In the genomic region with DNA sequence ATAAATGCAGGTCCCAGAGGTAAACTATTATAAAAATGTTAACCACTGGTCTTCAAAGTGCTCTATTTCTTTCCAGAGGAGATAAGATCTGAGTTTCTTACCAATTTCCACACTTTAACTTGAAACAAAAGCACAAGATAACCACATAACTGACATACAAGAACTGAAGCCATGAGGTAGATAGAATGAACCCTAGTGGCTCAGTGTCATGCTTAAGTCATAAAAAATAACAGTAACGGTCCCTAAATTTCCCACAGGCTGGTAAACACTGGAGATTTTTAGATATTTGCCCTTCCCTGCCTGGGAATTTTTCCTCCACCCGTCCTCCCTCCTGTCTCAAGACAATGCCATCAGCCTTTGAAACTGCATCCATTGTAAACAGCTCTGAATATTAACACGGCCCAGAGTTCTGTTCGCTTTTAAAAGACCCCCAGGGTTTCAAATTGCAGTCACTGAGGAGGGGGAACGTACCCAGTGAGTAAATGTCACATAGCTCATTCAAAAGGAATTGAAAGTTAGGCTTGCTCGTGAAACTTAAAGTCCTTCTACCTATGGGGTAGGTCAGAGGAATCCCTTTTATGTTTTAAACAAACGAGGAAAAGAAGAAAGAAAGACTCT, we compare ENCODE assay signal across 1 cellular context.
TF ChIP-seq lines count a peak whose summit lies in the region.

No MANE protein-coding gene starts in this region.

TF ChIP-seq in HEK293, 187 proteins besides CTCF, POLR2A, EP300 and RAD21 (continued from another document):
- no peak for TF ChIP-seq PBX3 (CRISPR knock-in tag; IDR thresholded peaks at IDR 0.05)
- no peak for TF ChIP-seq ZNF776 (tag by site-specific recombination; IDR thresholded peaks at IDR 0.05; ENCODE audit: borderline replicate concordance)
- peak; percentile 64; the same call in 1 of the 2 replicates for TF ChIP-seq ZBTB48 (tag by site-specific recombination; IDR thresholded peaks at IDR 0.05)
- no peak for TF ChIP-seq ZNF610 (tag by site-specific recombination; IDR thresholded peaks at IDR 0.05; ENCODE audit: borderline replicate concordance)
- no peak for TF ChIP-seq ZNF626 (tag by site-specific recombination; IDR thresholded peaks at IDR 0.05)
- no peak for TF ChIP-seq ZNF416 (tag by site-specific recombination; IDR thresholded peaks at IDR 0.05)
- TF ChIP-seq ZBTB26 (tag by site-specific recombination; optimal IDR thresholded peaks at IDR 0.05): no peak
- TF ChIP-seq, protein P1, sequence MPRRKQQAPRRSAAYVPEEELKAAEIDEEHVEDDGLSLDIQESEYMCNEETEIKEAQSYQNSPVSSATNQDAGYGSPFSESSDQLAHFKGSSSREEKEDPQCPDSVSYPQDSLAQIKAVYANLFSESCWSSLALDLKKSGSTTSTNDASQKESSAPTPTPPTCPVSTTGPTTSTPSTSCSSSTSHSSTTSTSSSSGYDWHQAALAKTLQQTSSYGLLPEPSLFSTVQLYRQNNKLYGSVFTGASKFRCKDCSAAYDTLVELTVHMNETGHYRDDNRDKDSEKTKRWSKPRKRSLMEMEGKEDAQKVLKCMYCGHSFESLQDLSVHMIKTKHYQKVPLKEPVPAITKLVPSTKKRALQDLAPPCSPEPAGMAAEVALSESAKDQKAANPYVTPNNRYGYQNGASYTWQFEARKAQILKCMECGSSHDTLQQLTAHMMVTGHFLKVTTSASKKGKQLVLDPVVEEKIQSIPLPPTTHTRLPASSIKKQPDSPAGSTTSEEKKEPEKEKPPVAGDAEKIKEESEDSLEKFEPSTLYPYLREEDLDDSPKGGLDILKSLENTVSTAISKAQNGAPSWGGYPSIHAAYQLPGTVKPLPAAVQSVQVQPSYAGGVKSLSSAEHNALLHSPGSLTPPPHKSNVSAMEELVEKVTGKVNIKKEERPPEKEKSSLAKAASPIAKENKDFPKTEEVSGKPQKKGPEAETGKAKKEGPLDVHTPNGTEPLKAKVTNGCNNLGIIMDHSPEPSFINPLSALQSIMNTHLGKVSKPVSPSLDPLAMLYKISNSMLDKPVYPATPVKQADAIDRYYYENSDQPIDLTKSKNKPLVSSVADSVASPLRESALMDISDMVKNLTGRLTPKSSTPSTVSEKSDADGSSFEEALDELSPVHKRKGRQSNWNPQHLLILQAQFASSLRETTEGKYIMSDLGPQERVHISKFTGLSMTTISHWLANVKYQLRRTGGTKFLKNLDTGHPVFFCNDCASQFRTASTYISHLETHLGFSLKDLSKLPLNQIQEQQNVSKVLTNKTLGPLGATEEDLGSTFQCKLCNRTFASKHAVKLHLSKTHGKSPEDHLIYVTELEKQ (tag by site-specific recombination; IDR thresholded peaks at IDR 0.05; ENCODE audit: borderline replicate concordance): no peak
- no peak for TF ChIP-seq ZFP3 (tag by site-specific recombination; IDR thresholded peaks at IDR 0.05; ENCODE audit: low read depth)
- TF ChIP-seq ZNF768 (tag by site-specific recombination; IDR thresholded peaks at IDR 0.05): no peak
- TF ChIP-seq, protein P2, sequence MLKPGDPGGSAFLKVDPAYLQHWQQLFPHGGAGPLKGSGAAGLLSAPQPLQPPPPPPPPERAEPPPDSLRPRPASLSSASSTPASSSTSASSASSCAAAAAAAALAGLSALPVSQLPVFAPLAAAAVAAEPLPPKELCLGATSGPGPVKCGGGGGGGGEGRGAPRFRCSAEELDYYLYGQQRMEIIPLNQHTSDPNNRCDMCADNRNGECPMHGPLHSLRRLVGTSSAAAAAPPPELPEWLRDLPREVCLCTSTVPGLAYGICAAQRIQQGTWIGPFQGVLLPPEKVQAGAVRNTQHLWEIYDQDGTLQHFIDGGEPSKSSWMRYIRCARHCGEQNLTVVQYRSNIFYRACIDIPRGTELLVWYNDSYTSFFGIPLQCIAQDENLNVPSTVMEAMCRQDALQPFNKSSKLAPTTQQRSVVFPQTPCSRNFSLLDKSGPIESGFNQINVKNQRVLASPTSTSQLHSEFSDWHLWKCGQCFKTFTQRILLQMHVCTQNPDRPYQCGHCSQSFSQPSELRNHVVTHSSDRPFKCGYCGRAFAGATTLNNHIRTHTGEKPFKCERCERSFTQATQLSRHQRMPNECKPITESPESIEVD (tag by site-specific recombination; IDR thresholded peaks at IDR 0.05): peak; percentile 76
- TF ChIP-seq KLF10 (tag by site-specific recombination; IDR thresholded peaks at IDR 0.05): no peak
